In the genomic region with DNA sequence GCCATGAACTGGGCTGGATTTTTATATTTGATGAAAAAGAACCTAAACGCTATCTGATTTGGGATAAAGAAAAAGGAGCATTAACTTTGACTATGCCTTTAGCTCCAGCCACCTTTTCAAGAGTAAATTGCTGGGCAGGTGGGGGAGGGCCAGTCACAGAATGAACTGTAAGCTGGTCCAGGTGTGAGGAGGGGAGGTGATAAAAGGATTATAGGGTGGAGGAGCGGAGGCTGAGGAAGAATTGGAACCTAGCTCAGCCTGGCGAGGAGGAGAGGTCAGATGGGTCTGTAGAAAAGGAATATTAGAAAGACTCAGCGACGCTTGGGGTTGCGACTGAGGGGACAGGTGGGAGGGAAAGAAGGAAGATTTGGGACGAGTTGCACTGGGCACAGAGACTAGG, we compare ENCODE assay signal across 1 cellular context.
TF ChIP-seq lines count a peak whose summit lies in the region.

No MANE protein-coding gene starts in this region.

TF ChIP-seq in H1, 55 proteins besides CTCF, POLR2A, EP300 and RAD21:
- 0 out of 2 replicates have a peak, but pooled peaks have one; percentile 14 for TF ChIP-seq TCF12 (IDR thresholded peaks at IDR 0.05; ENCODE audit: low read depth, low read length)
